8 cellular contexts compared by ENCODE assay signal in the genomic region with DNA sequence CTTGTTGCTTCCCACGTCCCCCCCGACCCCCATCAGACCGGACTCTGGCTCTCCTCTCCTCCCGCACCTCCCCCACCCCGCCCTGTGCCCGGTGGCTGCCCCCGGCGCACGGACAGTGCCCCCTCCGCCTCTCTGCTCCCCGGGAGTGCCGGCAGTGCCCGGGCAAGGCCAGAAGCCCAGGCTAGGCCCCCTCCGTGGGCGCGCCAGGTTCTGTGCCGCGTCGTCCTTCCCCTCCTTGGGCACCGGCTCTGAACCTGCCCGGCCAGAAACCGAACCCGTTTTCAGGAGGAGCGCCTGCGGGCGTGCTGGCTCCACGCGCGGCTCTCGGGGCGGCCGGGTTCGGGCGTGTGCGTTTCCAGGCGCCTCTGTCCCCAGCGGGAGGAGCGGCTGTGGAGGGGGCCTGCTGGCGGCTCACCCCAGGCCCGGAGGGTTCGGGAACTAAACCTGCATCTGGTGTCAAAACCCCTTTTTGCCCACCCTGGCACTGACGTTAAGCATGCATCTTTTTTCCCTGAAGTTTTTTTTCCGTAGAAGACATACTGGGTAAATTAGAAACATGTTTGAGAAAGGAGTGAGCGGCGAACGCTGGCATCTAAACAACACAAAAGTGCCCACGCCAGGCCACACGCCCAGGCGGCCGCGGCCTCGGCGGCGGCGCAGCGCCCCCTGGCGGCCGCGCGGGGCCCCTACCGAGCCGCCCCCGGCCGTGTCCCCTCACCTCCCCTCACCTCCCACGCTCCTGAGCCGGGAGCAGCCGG.
DNase-seq lines count a peak whose midpoint lies in the region; ATAC-seq lines count a peak whose summit lies in the region.

No MANE protein-coding gene starts in this region.

- DNase-seq in NCI-H524 (lab: John Stamatoyannopoulos, UW) (peak; percentile 12 to 57), NCI-H524 treated with DMSO at 0.1 percent for 48 hours (lab: John Stamatoyannopoulos, UW) (no peak), NCI-H460 (ENCODE audit: extremely low read depth, low read depth) (peak; percentile 53), lung microvascular endothelial cell (ENCODE audit: low read depth in 2 of 2) (peak; percentile 68 to 75)
- peak; percentile 18 to 46 for DNase-seq in activated CD8-positive, alpha-beta memory T cell treated with anti-CD3 and anti-CD28 coated beads for 1 hour (ENCODE audit: extremely low read depth in 1 of 2, low read depth in 1 of 2)
- DNase-seq in effector CD8-positive, alpha-beta T cell (lab: John Stamatoyannopoulos, UW) = peak; percentile 43
- DNase-seq in stimulated activated CD4-positive, alpha-beta T cell treated with anti-CD3 and anti-CD28 coated beads, TNF-alpha, amount 100 ng/mL, for 1 hour (ENCODE audit: low read depth in 3 of 3, low spot score in 1 of 3) = peak; percentile 3 to 54 (median 52)

- peak; percentile 45 for ATAC-seq in HG02870 (IDR thresholded peaks at IDR 0.05; ENCODE audit: unreplicated experiment)
